18 cellular contexts compared by ENCODE assay signal in the genomic region with DNA sequence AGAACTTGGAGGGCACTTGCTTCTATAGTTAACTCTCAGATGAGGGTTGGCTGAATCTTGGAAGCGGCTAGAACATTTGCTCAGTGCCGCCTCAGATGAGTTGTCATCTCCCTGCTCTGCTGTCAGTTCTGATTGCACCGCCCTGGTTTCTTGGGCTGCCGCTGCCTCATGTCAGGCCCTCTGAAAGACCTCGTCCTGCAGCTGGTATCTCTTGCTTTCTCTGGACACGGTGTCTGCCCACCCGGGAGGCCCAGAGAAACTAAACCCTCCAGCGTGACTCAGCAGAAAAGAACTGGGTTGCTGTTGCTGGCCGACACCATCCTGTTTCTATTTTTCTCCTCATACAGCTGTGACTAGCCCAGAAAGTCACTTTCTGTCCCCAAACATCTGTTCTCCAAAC.
DNase-seq lines count a peak whose midpoint lies in the region; ATAC-seq, FAIRE-seq and TF ChIP-seq lines count a peak whose summit lies in the region.
"Had no signal": no experiment of that assay in that cellular context is flagged by ENCODE, and none has a peak within 500 bp of the region (broad histone marks: within the 10 kb centered on the region; RNA-seq: fewer than 3 reads in every experiment).

No MANE protein-coding gene starts in this region.

- POLR2A ChIA-PET in K562 (lab: Yijun Ruan, JAX): no interaction called here

- no peak overlapping the region for H3K9ac ChIP-seq in K562 (ENCODE audit: insufficient read depth in 1 of 2, low read depth in 2 of 2, low read length in 2 of 2)

- no peak for TF ChIP-seq EP300 in K562 (IDR thresholded peaks at IDR 0.05; ENCODE audit: low read length)

- no peaks in the 10 kb centered on the region; the same call in 1 of the 2 replicates for H3K9me3 ChIP-seq in K562 (replicated peaks; ENCODE audit: control insufficient read depth, insufficient read depth, low read depth, low read length)
- H3K9me3 ChIP-seq in thyroid gland: no peaks in the 10 kb centered on the region
- H3K9me3 ChIP-seq: BE2C, pancreas had no signal

- TF ChIP-seq POLR2A in K562 (conservative IDR thresholded peaks at IDR 0.05): no peak
- no peak for TF ChIP-seq POLR2A in thyroid gland (IDR thresholded peaks at IDR 0.05)

- 0 out of 2 replicates have a peak overlapping the region, but pooled peaks have one; percentile 1 for H3K4me2 ChIP-seq in K562 (ENCODE audit: insufficient read depth, low read length)

- H3K4me1 Mint-ChIP-seq in neural crest cell: peaks cover 15% of the 10 kb centered on the region
- no peaks in the 10 kb centered on the region for H3K4me1 Mint-ChIP-seq in endothelial cell (ENCODE audit: unreplicated experiment)

- peaks cover 3% of the 10 kb centered on the region for H3K9me1 ChIP-seq in K562 (ENCODE audit: control insufficient read depth, insufficient read depth, low read length)

- 40% methylated on average over 9 of the region's 9 CpGs for WGBS in K562 (ENCODE audit: insufficient coverage, low coverage, missing lambda C conversion rate)
- 85 to 89% methylated on average over 9 of the region's 9 CpGs for WGBS in thyroid gland, 2 donors

- CTCF ChIA-PET in K562 (lab: Yijun Ruan, JAX; ENCODE audit: low intra/inter-chr PET ratio): no interaction called here

- H3K36me3 Mint-ChIP-seq in neural crest cell (ENCODE audit: low read depth) (peaks cover 2% of the 10 kb centered on the region), endothelial cell (ENCODE audit: low read depth, unreplicated experiment) (no peaks in the 10 kb centered on the region)

- H2AFZ ChIP-seq in K562 (ENCODE audit: low read depth, low read length): peak overlapping the region; percentile 61

- H4K20me1 ChIP-seq in K562 (replicated peaks; ENCODE audit: control insufficient read depth, insufficient read depth, low read length): no peaks in the 10 kb centered on the region

- H3K27ac Mint-ChIP-seq in neural crest cell (ENCODE audit: unreplicated experiment) (peak overlapping the region; percentile 68), endothelial cell (ENCODE audit: unreplicated experiment) (no peak overlapping the region)

- no peaks in the 10 kb centered on the region for H3K36me3 ChIP-seq in K562 (ENCODE audit: control insufficient read depth, insufficient read depth, low read length)
- H3K36me3 ChIP-seq in thyroid gland: no peaks in the 10 kb centered on the region
- H3K36me3 ChIP-seq: ascending aorta, BE2C, pancreas had no signal

- intact Hi-C loops in K562 (cut with micrococcal nuclease) (no loop called here), thyroid gland (cut with DNase I) (no loop called here)

- in situ Hi-C loops in K562 (cut with MboI): no loop called here

- no peak for FAIRE-seq in K562 (lab: Jason Lieb, UNC)
- FAIRE-seq: islet of Langerhans, pancreas had no signal

- H3K9me3 Mint-ChIP-seq in neural crest cell (peaks cover 6% of the 10 kb centered on the region), endothelial cell (ENCODE audit: unreplicated experiment) (no peaks in the 10 kb centered on the region)

- H3K27ac ChIP-seq in K562 (ENCODE audit: extremely low read depth, low read depth, low read length) (0 out of 3 replicates have a peak overlapping the region, but pooled peaks have one; percentile 1), thyroid gland (no peak overlapping the region)
- H3K27ac ChIP-seq: pancreas had no signal

- TF ChIP-seq RAD21 in K562 (CRISPR knock-in tag; conservative IDR thresholded peaks at IDR 0.05 in 1 of 2, IDR thresholded peaks at IDR 0.05 in 1 of 2): no peak

- H3K4me1 ChIP-seq in K562 (replicated peaks in 1 of 2; ENCODE audit: control insufficient read depth in 2 of 2, insufficient read depth in 2 of 2, low read length in 2 of 2) (peaks cover 31 to 50% of the 10 kb centered on the region in 2 experiments; a peak in 4 of 5 replicates), thyroid gland (peaks cover 6 to 13% of the 10 kb centered on the region in 2 donors)
- H3K4me1 ChIP-seq: BE2C, pancreas had no signal

- DNase-seq in EH (ENCODE audit: low read depth) (peak; percentile 62), K562 (ENCODE audit: extremely low read depth in 1 of 4, low spot score in 3 of 4) (peak in 3 of 4 experiments; percentile 33 to 65 (median 39)), neural crest cell (ENCODE audit: low read depth, low spot score) (no peak), thyroid gland (no peak), LoVo (ENCODE audit: low spot score) (no peak), endothelial cell (ENCODE audit: low spot score) (no peak)
- no peak for DNase-seq in activated effector memory CD4-positive, alpha-beta T cell treated with anti-CD3 and anti-CD28 coated beads, Interleukin-2, amount 50 U/mL, for 16 hours
- DNase-seq: activated CD4-positive, alpha-beta T cell treated with anti-CD3 and anti-CD28 coated beads for 4 hours; BE2C; DMS153; effector memory CD4-positive, alpha-beta T cell; NCI-H2081 treated with DMSO at 0.1 percent for 48 hours; NCI-H69; pancreas; T-helper 1 cell had no signal

- no peaks in the 10 kb centered on the region for H3K79me2 ChIP-seq in K562 (ENCODE audit: control insufficient read depth, insufficient read depth, low read length)

- no peaks in the 10 kb centered on the region for H3K27me3 Mint-ChIP-seq in neural crest cell (ENCODE audit: low read depth)
- H3K27me3 Mint-ChIP-seq in endothelial cell (ENCODE audit: unreplicated experiment): no peaks in the 10 kb centered on the region

- no TSS peak for BruUV-seq in K562 (replicated peaks; lab: Mats Ljungman, UMichigan)

- H3K27me3 ChIP-seq in K562 (ENCODE audit: control insufficient read depth in 2 of 2, insufficient read depth in 2 of 2, low read length in 2 of 2) (no peaks in the 10 kb centered on the region), thyroid gland (no peaks in the 10 kb centered on the region)
- H3K27me3 ChIP-seq: ascending aorta, BE2C, pancreas had no signal

- no peak overlapping the region for H3K4me3 Mint-ChIP-seq in neural crest cell
- H3K4me3 Mint-ChIP-seq in endothelial cell (ENCODE audit: unreplicated experiment): no peak overlapping the region

- ATAC-seq in HG03354 (IDR thresholded peaks at IDR 0.05; ENCODE audit: poor library complexity, severe bottlenecking, unreplicated experiment) (peak; percentile 66), K562 (no peak)
- ATAC-seq: pancreas had no signal

- TF ChIP-seq CTCF in K562 (IDR thresholded peaks at IDR 0.05 in 2 of 3, conservative IDR thresholded peaks at IDR 0.05 in 1 of 3; ENCODE audit: insufficient read depth in 2 of 3, low read depth in 1 of 3, low read length in 3 of 3): no peak
- TF ChIP-seq CTCF in neural crest cell (conservative IDR thresholded peaks at IDR 0.05): no peak
- no peak for TF ChIP-seq CTCF in thyroid gland (IDR thresholded peaks at IDR 0.05)
- no peak for TF ChIP-seq CTCF in endothelial cell (IDR thresholded peaks at IDR 0.05; ENCODE audit: unreplicated experiment)

- no peak overlapping the region for H3K4me3 ChIP-seq in K562
- no peak overlapping the region for H3K4me3 ChIP-seq in thyroid gland (replicated peaks in 1 of 3)
- H3K4me3 ChIP-seq: ascending aorta, pancreas had no signal

TF ChIP-seq in K562, 482 proteins besides CTCF, POLR2A, EP300 and RAD21 (continues in another document):
- TF ChIP-seq, protein P1, sequence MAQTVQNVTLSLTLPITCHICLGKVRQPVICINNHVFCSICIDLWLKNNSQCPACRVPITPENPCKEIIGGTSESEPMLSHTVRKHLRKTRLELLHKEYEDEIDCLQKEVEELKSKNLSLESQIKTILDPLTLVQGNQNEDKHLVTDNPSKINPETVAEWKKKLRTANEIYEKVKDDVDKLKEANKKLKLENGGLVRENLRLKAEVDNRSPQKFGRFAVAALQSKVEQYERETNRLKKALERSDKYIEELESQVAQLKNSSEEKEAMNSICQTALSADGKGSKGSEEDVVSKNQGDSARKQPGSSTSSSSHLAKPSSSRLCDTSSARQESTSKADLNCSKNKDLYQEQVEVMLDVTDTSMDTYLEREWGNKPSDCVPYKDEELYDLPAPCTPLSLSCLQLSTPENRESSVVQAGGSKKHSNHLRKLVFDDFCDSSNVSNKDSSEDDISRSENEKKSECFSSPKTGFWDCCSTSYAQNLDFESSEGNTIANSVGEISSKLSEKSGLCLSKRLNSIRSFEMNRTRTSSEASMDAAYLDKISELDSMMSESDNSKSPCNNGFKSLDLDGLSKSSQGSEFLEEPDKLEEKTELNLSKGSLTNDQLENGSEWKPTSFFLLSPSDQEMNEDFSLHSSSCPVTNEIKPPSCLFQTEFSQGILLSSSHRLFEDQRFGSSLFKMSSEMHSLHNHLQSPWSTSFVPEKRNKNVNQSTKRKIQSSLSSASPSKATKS (CRISPR knock-in tag; IDR thresholded peaks at IDR 0.05): no peak
- TF ChIP-seq MAFG (tag; conservative IDR thresholded peaks at IDR 0.05) (peak; percentile 94), DPF2 (IDR thresholded peaks at IDR 0.05) (peak; percentile 44; the same call in 1 of the 2 replicates), NFE2 (IDR thresholded peaks at IDR 0.05; ENCODE audit: low read depth) (peak; percentile 95), SMAD1 (IDR thresholded peaks at IDR 0.05; ENCODE audit: low read depth, low read length, partially characterized antibody) (no peak), MAFF (IDR thresholded peaks at IDR 0.05; ENCODE audit: low read length) (peak; percentile 89), BACH1 (tag; IDR thresholded peaks at IDR 0.05) (peak; percentile 74), NFE2L1 (tag; IDR thresholded peaks at IDR 0.05; ENCODE audit: borderline replicate concordance, low read depth) (peak; percentile 86), EZH2 (IDR thresholded peaks at IDR 0.05; ENCODE audit: borderline replicate concordance, low read depth, low read length) (no peak), ZNF316 (IDR thresholded peaks at IDR 0.05) (peak; percentile 92), MCM3 (IDR thresholded peaks at IDR 0.05) (no peak), RBM14 (IDR thresholded peaks at IDR 0.05; ENCODE audit: borderline replicate concordance, insufficient read depth, low read depth, low read length) (no peak), ZNF253 (CRISPR knock-in tag; conservative IDR thresholded peaks at IDR 0.05) (no peak)

Comparison
In these comparisons a context has a peak if more than half of its experiments do, and no peak if none do; other contexts are left out.
1. DNase-seq: peak in EH (single experiment) and K562 (3 of 4); none in neural crest cell (single experiment), thyroid gland (0 of 2), activated effector memory CD4-positive, alpha-beta T cell treated with anti-CD3 and anti-CD28 coated beads, Interleukin-2, amount 50 U/mL, for 16 hours (single experiment), LoVo (single experiment) and endothelial cell (single experiment).